Comparison of ENCODE assay signal across 8 cellular contexts in genomic region chr15:80695911-80696651, GRCh38. TPM values are rescaled to one million over a fixed set of nuclear protein-coding genes. Genes with fewer than 3 reads are reported as not detected.
DNase-seq lines count a peak whose midpoint lies in the region; ATAC-seq and TF ChIP-seq lines count a peak whose summit lies in the region.

No MANE protein-coding gene starts in this region.

- TF ChIP-seq CTCF in H9 (conservative IDR thresholded peaks at IDR 0.05) (peak; percentile 33; the same call in 1 of the 3 replicates), brain microvascular endothelial cell (IDR thresholded peaks at IDR 0.05; ENCODE audit: low read depth, low read length, missing control alignments) (peak; percentile 46)

- no peaks in the 10 kb centered on the region for H3K79me1 ChIP-seq in H9 (ENCODE audit: insufficient read depth, low read depth, low read length, poor library complexity, severe bottlenecking)

- H3K9ac ChIP-seq in BLaER1 (peak overlapping the region; percentile 91), H9 (ENCODE audit: extremely low read depth, insufficient read length, low read length) (peak overlapping the region; percentile 34)

- DNase-seq in H9, result no peak
- DNase-seq in SJCRH30, result peak in 1 of 2 experiments; percentile 23
- DNase-seq in brain microvascular endothelial cell, result no peak
- DNase-seq in kidney glomerular epithelial cell (lab: John Stamatoyannopoulos, UW), result peak; percentile 18
- DNase-seq in stimulated activated CD4-positive, alpha-beta T cell treated with anti-CD3 and anti-CD28 coated beads, Interleukin-4, amount 100 ng/mL, for 4 hours, result peak; percentile 11 to 18

- H4K20me1 ChIP-seq in BLaER1 (peaks cover 46% of the 10 kb centered on the region), H9 (ENCODE audit: control insufficient read depth, insufficient read depth, insufficient read length) (no peaks in the 10 kb centered on the region)

- H3K18ac ChIP-seq in H9 (ENCODE audit: insufficient read length, low read depth, low read length), result no peak overlapping the region

- peaks cover 7% of the 10 kb centered on the region; the same call in 1 of the 2 replicates for H3K79me2 ChIP-seq in H9 (ENCODE audit: insufficient read depth, low read length)

- H3K56ac ChIP-seq in H9 (ENCODE audit: insufficient read length, low read depth, low read length), result no peak overlapping the region

- peak overlapping the region; percentile 90 for H3K27ac ChIP-seq in BLaER1
- H3K27ac ChIP-seq in H9 (ENCODE audit: insufficient read length, low read depth, low read length), result no peak overlapping the region
- no peak overlapping the region for H3K27ac ChIP-seq in SJCRH30
- H3K27ac ChIP-seq in brain microvascular endothelial cell, result peak overlapping the region; percentile 31

- no peak overlapping the region for H4K8ac ChIP-seq in H9 (replicated peaks; ENCODE audit: insufficient read length, low read depth, low read length)

- peak overlapping the region; percentile 3; the same call in 1 of the 2 replicates for H3K14ac ChIP-seq in H9 (ENCODE audit: insufficient read depth, low read length)

- H3K23me2 ChIP-seq in H9 (ENCODE audit: insufficient read length, low read depth, low read length, poor library complexity, severe bottlenecking), result peaks cover 5% of the 10 kb centered on the region

- peaks cover 27% of the 10 kb centered on the region for H3K4me1 ChIP-seq in BLaER1
- no peaks in the 10 kb centered on the region for H3K4me1 ChIP-seq in H9 (ENCODE audit: insufficient read depth, low read length)
- no peaks in the 10 kb centered on the region for H3K4me1 ChIP-seq in SJCRH30

- H3K9me3 ChIP-seq in BLaER1, result no peaks in the 10 kb centered on the region
- no peaks in the 10 kb centered on the region for H3K9me3 ChIP-seq in H9 (ENCODE audit: control insufficient read depth, low read depth, low read length)
- H3K9me3 ChIP-seq in SJCRH30 (replicated peaks), result no peaks in the 10 kb centered on the region

- H3K4me2 ChIP-seq in BLaER1 (peak overlapping the region; percentile 96), H9 (ENCODE audit: insufficient read depth, insufficient read length, low read length) (peak overlapping the region; percentile 32)

- H2AFZ ChIP-seq in H9 (ENCODE audit: low read length), result no peak overlapping the region

- no peak overlapping the region for H2AK5ac ChIP-seq in H9 (ENCODE audit: insufficient read length, low read length)

- peaks cover 2 to 18% (median 8%) of the 10 kb centered on the region in 3 experiments; a peak in 4 of 7 replicates for H3K36me3 Mint-ChIP-seq in H9 (ENCODE audit: insufficient read depth in 1 of 3, low read depth in 3 of 3)

- no peak overlapping the region for H2BK12ac ChIP-seq in H9 (ENCODE audit: insufficient read length, low read depth, low read length)

- H3K36me3 ChIP-seq in BLaER1 (peaks cover 15% of the 10 kb centered on the region), SJCRH30 (no peaks in the 10 kb centered on the region), brain microvascular endothelial cell (replicated peaks) (no peaks in the 10 kb centered on the region)

- H3T11ph ChIP-seq in H9 (ENCODE audit: low read length), result no peak overlapping the region

- in situ Hi-C loops in brain microvascular endothelial cell (cut with HindIII; ENCODE audit: low pct_ligation_motif_present, low sequenced_read_pairs), result no loop called here

- ATAC-seq in GM18519 (IDR thresholded peaks at IDR 0.05; ENCODE audit: low FRiP score, unreplicated experiment) (no peak), GM21528 (IDR thresholded peaks at IDR 0.05; ENCODE audit: low FRiP score, unreplicated experiment) (no peak)

- H3K4me1 Mint-ChIP-seq in H9, result peaks cover 27 to 30% of the 10 kb centered on the region in 2 experiments

- WGBS in H9 (ENCODE audit: extremely low coverage, insufficient read length, low lambda C conversion rate), result no CpG with 5 or more reads among the region's 43 CpGs

- H2BK15ac ChIP-seq in H9 (ENCODE audit: low read depth, low read length), result no peak overlapping the region

- no peak overlapping the region for H4K91ac ChIP-seq in H9 (ENCODE audit: insufficient read length, low read depth, low read length)

- no peak overlapping the region for H2BK120ac ChIP-seq in H9 (ENCODE audit: low read depth, low read length, poor library complexity, severe bottlenecking)

- no peak overlapping the region for H3K23ac ChIP-seq in H9 (ENCODE audit: insufficient read length, low read depth, low read length)

- no peaks in the 10 kb centered on the region for H3K9me3 Mint-ChIP-seq in H9

- H3K27ac Mint-ChIP-seq in H9, result peak overlapping the region in 2 of 3 experiments; percentile 59 to 68; a peak in 1 of 7 replicates

- peak overlapping the region; percentile 95 for H3K4me3 ChIP-seq in BLaER1
- peak overlapping the region; percentile 94 for H3K4me3 ChIP-seq in SJCRH30
- peak overlapping the region; percentile 76 for H3K4me3 ChIP-seq in brain microvascular endothelial cell (ENCODE audit: low read depth, low read length)

- no peak overlapping the region for H3K4ac ChIP-seq in H9 (ENCODE audit: low read depth, low read length)

- no peak overlapping the region for H2BK20ac ChIP-seq in H9 (ENCODE audit: low read depth, low read length, poor library complexity, severe bottlenecking)

- H3K27me3 ChIP-seq in BLaER1 (no peaks in the 10 kb centered on the region), H9 (ENCODE audit: insufficient read depth, low read length) (peaks cover 7% of the 10 kb centered on the region; the same call in 1 of the 2 replicates), SJCRH30 (no peaks in the 10 kb centered on the region), brain microvascular endothelial cell (replicated peaks) (no peaks in the 10 kb centered on the region)

- H3K4me3 Mint-ChIP-seq in H9, result peak overlapping the region; percentile 86 to 96

- H2BK5ac ChIP-seq in H9 (ENCODE audit: insufficient read length, low read length), result no peak overlapping the region

- H3K27me3 Mint-ChIP-seq in H9 (ENCODE audit: low read depth), result peaks cover 26% of the 10 kb centered on the region

- no peak overlapping the region for H4K5ac ChIP-seq in H9 (ENCODE audit: insufficient read length, low read depth, low read length)

RNA-seq across cellular contexts. Expression of gene ABHD17C, which starts 1.0 kb away (rescaled TPM):
- total RNA-seq in H9 (2021), result 21.5 and 25.1 TPM in 2 replicates
- 4.4 and 5.6 TPM in 2 replicates for total RNA-seq in SJCRH30 (2014; rRNA removed; shearing (Covaris generic))

Comparison
In these comparisons a context has a peak if more than half of its experiments do, and no peak if none do; other contexts are left out.
1. H3K27ac ChIP-seq: peak in BLaER1 (single experiment) and brain microvascular endothelial cell (single experiment); none in H9 (single experiment) and SJCRH30 (single experiment).
2. DNase-seq: peak in kidney glomerular epithelial cell (single experiment) and stimulated activated CD4-positive, alpha-beta T cell treated with anti-CD3 and anti-CD28 coated beads, Interleukin-4, amount 100 ng/mL, for 4 hours (2 of 2); none in H9 (single experiment) and brain microvascular endothelial cell (single experiment).
3. Peak in every context shown above with its lines, with median percentiles within 50 percentile points of each other: H3K4me3 ChIP-seq.